30 cellular contexts compared by ENCODE assay signal in genomic region chr6:156595481-156595880, GRCh38.
"Had no signal": no experiment of that assay in that cellular context is flagged by ENCODE, and none has a peak within 500 bp of the region (broad histone marks: within the 10 kb centered on the region; RNA-seq: fewer than 3 reads in every experiment).

No MANE protein-coding gene starts in this region.

- H3K9ac ChIP-seq: neural progenitor cell had no signal

- H3K9me3 ChIP-seq: ascending aorta, left lung, stomach, suprapubic skin, tibial nerve, uterus had no signal

- H3K4me3 ChIP-seq: ascending aorta, cardiac muscle cell, hepatocyte, left lung, lung, neural progenitor cell, stomach, suprapubic skin, tibial nerve, uterus had no signal

- H3K4me1 ChIP-seq: ascending aorta, stomach, uterus had no signal

- H3K36me3 Mint-ChIP-seq: activated naive CD4-positive, alpha-beta T cell treated with anti-CD3 and anti-CD28 coated beads, Interleukin-2, amount 50 U/mL, for 72 hours; mesothelial cell of epicardium; naive thymus-derived CD8-positive, alpha-beta T cell; neural progenitor cell; stimulated activated memory B cell treated with anti-CD40 and anti-IgM and Interleukin-4, amounts not matched to agents 10 μg/mL and 1 μg/mL and 100 μg/mL, for 72 hours had no signal

- H3K27me3 ChIP-seq: ascending aorta, cardiac muscle cell, hepatocyte, left lung, neural progenitor cell, stomach, suprapubic skin, tibial nerve, uterus had no signal

- H3K4me2 ChIP-seq: hepatocyte, neural progenitor cell had no signal

- DNase-seq: activated CD4-positive, alpha-beta T cell treated with anti-CD3 and anti-CD28 coated beads, Interleukin-2, amount 50 U/mL, for 1 hour; activated CD4-positive, CD25-positive, alpha-beta regulatory T cell treated with anti-CD3 and anti-CD28 coated beads, Interleukin-2, amount 50 U/mL, for 72 hours; activated CD8-positive, alpha-beta T cell treated with anti-CD3 and anti-CD28 coated beads, Interleukin-2, amount 10 ng/mL, durations not matched to agents 7 days and 5 days; activated gamma-delta T cell treated with Interleukin-2 at 50 U/mL for 16 hours; effector CD8-positive, alpha-beta T cell; erythroblast; foreskin melanocyte; glutamatergic neuron; immature natural killer cell; kidney glomerular epithelial cell; left lung; naive thymus-derived CD8-positive, alpha-beta T cell; posterior cingulate gyrus; small intestine; stimulated activated CD4-positive, alpha-beta T cell treated with anti-CD3 and anti-CD28 coated beads, Interleukin-2, amount 100 ng/mL, for 24 hours; stomach; T-helper 17 cell; uterus had no signal

- H3K9me3 Mint-ChIP-seq: activated naive CD4-positive, alpha-beta T cell treated with anti-CD3 and anti-CD28 coated beads, Interleukin-2, amount 50 U/mL, for 72 hours; immature natural killer cell; mesothelial cell of epicardium; naive thymus-derived CD8-positive, alpha-beta T cell had no signal

- H2AFZ ChIP-seq: hepatocyte, neural progenitor cell had no signal

- ATAC-seq: activated CD8-positive, alpha-beta T cell treated with anti-CD3 and anti-CD28 coated beads, Interleukin-2, amount 10 ng/mL, durations not matched to agents 7 days and 5 days; activated naive CD4-positive, alpha-beta T cell treated with anti-CD3 and anti-CD28 coated beads, Interleukin-2, amount 50 U/mL, for 72 hours; left lung; naive thymus-derived CD8-positive, alpha-beta T cell; sciatic nerve; stimulated activated memory B cell treated with anti-CD40 and anti-IgM and Interleukin-4, amounts not matched to agents 10 μg/mL and 1 μg/mL and 100 μg/mL, for 72 hours; T-helper 17 cell had no signal

- H3K4me3 Mint-ChIP-seq: activated CD8-positive, alpha-beta T cell treated with anti-CD3 and anti-CD28 coated beads, Interleukin-2, amount 10 ng/mL, durations not matched to agents 7 days and 5 days; immature natural killer cell; mesothelial cell of epicardium; naive thymus-derived CD8-positive, alpha-beta T cell; neural progenitor cell; stimulated activated memory B cell treated with anti-CD40 and anti-IgM and Interleukin-4, amounts not matched to agents 10 μg/mL and 1 μg/mL and 100 μg/mL, for 72 hours; T-helper 17 cell had no signal

- H3K4me1 Mint-ChIP-seq: immature natural killer cell had no signal

- H3K79me2 ChIP-seq: hepatocyte had no signal

- H3K36me3 ChIP-seq: ascending aorta, cardiac muscle cell, left lung, neural progenitor cell, stomach, suprapubic skin, tibial nerve, uterus had no signal

- H3K27ac ChIP-seq: ascending aorta, cardiac muscle cell, hepatocyte, left lung, neural progenitor cell, stomach, suprapubic skin, tibial nerve, uterus, VCaP had no signal

- H3K27ac Mint-ChIP-seq: activated CD8-positive, alpha-beta T cell treated with anti-CD3 and anti-CD28 coated beads, Interleukin-2, amount 10 ng/mL, durations not matched to agents 7 days and 5 days; activated naive CD4-positive, alpha-beta T cell treated with anti-CD3 and anti-CD28 coated beads, Interleukin-2, amount 50 U/mL, for 72 hours; immature natural killer cell; mesothelial cell of epicardium; naive thymus-derived CD8-positive, alpha-beta T cell; neural progenitor cell; stimulated activated memory B cell treated with anti-CD40 and anti-IgM and Interleukin-4, amounts not matched to agents 10 μg/mL and 1 μg/mL and 100 μg/mL, for 72 hours; T-helper 17 cell had no signal
